Comparison of ENCODE assay signal across 8 cellular contexts in the genomic region with DNA sequence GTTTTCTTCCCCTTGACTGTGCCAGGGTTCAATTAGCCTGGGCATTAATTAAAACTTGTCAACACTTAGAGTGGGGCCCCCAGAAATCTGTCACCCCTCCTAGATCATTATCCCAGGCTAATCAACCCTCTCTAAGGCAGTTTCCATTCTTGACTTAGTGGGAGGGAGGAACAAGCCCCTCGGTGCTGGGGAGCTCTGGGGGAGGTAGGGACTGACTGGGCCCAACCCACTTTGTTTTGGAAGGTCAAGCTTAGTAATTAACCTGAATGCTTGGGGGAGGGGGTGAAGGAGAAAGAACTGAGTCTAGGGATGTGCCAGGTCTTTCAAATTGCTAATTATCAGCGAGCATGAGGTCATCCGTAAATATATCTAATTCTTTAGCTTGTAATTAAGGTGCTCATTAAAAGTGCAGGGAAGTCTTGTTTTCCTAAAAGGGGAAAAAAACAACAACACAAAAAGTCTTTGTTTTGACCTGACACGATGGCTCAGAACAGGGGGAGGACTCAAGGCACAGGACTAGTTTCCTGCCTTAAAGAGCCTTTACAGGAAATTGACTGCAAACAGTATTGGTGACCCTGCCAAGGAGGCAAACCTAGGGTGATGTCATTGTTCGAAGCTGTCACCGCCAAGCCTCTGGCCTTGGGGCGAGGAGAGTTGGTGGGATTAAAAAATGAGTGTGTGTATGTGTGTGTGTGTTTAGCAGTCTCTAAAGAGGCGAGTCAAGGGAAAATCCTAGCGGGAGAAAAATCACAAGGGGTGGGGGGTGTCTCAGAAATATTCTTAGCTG. TPM values are rescaled to one million over a fixed set of nuclear protein-coding genes. Genes with fewer than 3 reads are reported as not detected.
DNase-seq lines count a peak whose midpoint lies in the region; ATAC-seq and TF ChIP-seq lines count a peak whose summit lies in the region.

No MANE protein-coding gene starts in this region.

- no peak for TF ChIP-seq POLR2A in gastroesophageal sphincter (IDR thresholded peaks at IDR 0.05)

- no peak for TF ChIP-seq EP300 in gastroesophageal sphincter (IDR thresholded peaks at IDR 0.05)

- in situ Hi-C loops in ACHN (cut with HindIII; ENCODE audit: low pct_ligation_motif_present, low pct_unique_long_range_greater_than_20kb, low sequenced_read_pairs) = no loop called here

- peaks cover 30% of the 10 kb centered on the region for H4K20me1 ChIP-seq in DOHH2 (ENCODE audit: control insufficient read depth, insufficient read depth, low read depth, low read length)

- TF ChIP-seq CTCF in DOHH2 (IDR thresholded peaks at IDR 0.05; ENCODE audit: low read depth, low read length, poor library complexity, severe bottlenecking) = no peak
- TF ChIP-seq CTCF in gastroesophageal sphincter (IDR thresholded peaks at IDR 0.05) = no peak
- TF ChIP-seq CTCF in progenitor cell of endocrine pancreas (IDR thresholded peaks at IDR 0.05; ENCODE audit: unreplicated experiment) = no peak

- peaks cover 6% of the 10 kb centered on the region; the same call in 1 of the 2 replicates for H3F3A ChIP-seq in DOHH2 (ENCODE audit: control insufficient read depth, insufficient read depth)

- H3K36me3 Mint-ChIP-seq in activated T-helper 2 cell treated with anti-CD3 and anti-CD28 coated beads, Interferon-gamma antibody, Interleukin-2, Interleukin-4, amounts not matched to agents 10 μg/mL and 5 μg/mL and 100 μg/mL, durations not matched to agents 14 hours and 24 hours and 36 hours (ENCODE audit: low read depth) = peaks cover 25% of the 10 kb centered on the region
- peaks cover 5% of the 10 kb centered on the region for H3K36me3 Mint-ChIP-seq in progenitor cell of endocrine pancreas (ENCODE audit: insufficient read depth)

- H3K27me3 Mint-ChIP-seq in activated T-helper 2 cell treated with anti-CD3 and anti-CD28 coated beads, Interferon-gamma antibody, Interleukin-2, Interleukin-4, amounts not matched to agents 10 μg/mL and 5 μg/mL and 100 μg/mL, durations not matched to agents 14 hours and 24 hours and 36 hours (ENCODE audit: low read depth) = no peaks in the 10 kb centered on the region
- H3K27me3 Mint-ChIP-seq in progenitor cell of endocrine pancreas = no peaks in the 10 kb centered on the region

- H3K4me3 Mint-ChIP-seq in activated T-helper 2 cell treated with anti-CD3 and anti-CD28 coated beads, Interferon-gamma antibody, Interleukin-2, Interleukin-4, amounts not matched to agents 10 μg/mL and 5 μg/mL and 100 μg/mL, durations not matched to agents 14 hours and 24 hours and 36 hours (ENCODE audit: low read depth) = peak overlapping the region; percentile 34
- peak overlapping the region; percentile 10 for H3K4me3 Mint-ChIP-seq in progenitor cell of endocrine pancreas (ENCODE audit: low read depth)

- peaks cover 61% of the 10 kb centered on the region for H3K4me1 ChIP-seq in DOHH2 (ENCODE audit: control insufficient read depth, low read length)
- H3K4me1 ChIP-seq in HUES6 (ENCODE audit: control insufficient read depth, insufficient read depth, low read length) = peaks cover 96% of the 10 kb centered on the region
- H3K4me1 ChIP-seq in gastroesophageal sphincter = peaks cover 46 to 100% (median 89%) of the 10 kb centered on the region in 3 donors

- H3K9me3 Mint-ChIP-seq in activated T-helper 2 cell treated with anti-CD3 and anti-CD28 coated beads, Interferon-gamma antibody, Interleukin-2, Interleukin-4, amounts not matched to agents 10 μg/mL and 5 μg/mL and 100 μg/mL, durations not matched to agents 14 hours and 24 hours and 36 hours = no peaks in the 10 kb centered on the region
- no peaks in the 10 kb centered on the region for H3K9me3 Mint-ChIP-seq in progenitor cell of endocrine pancreas (ENCODE audit: low read depth)

- peak overlapping the region; percentile 86 for H3K4me2 ChIP-seq in DOHH2 (ENCODE audit: low read length)

- H3K27ac Mint-ChIP-seq in activated T-helper 2 cell treated with anti-CD3 and anti-CD28 coated beads, Interferon-gamma antibody, Interleukin-2, Interleukin-4, amounts not matched to agents 10 μg/mL and 5 μg/mL and 100 μg/mL, durations not matched to agents 14 hours and 24 hours and 36 hours = peak overlapping the region; percentile 76
- H3K27ac Mint-ChIP-seq in progenitor cell of endocrine pancreas = peak overlapping the region; percentile 96

- ATAC-seq in gastroesophageal sphincter = peak; percentile 17
- no peak for ATAC-seq in GM19452 (IDR thresholded peaks at IDR 0.05; ENCODE audit: unreplicated experiment)

- H3K27me3 ChIP-seq in DOHH2 (ENCODE audit: control insufficient read depth, low read length) (no peaks in the 10 kb centered on the region), HUES6 (ENCODE audit: control insufficient read depth, insufficient read depth, low read length) (no peaks in the 10 kb centered on the region), gastroesophageal sphincter (no peaks in the 10 kb centered on the region)

- H3K9me3 ChIP-seq in DOHH2 (ENCODE audit: control insufficient read depth, insufficient read depth, low read length) = no peaks in the 10 kb centered on the region
- no peaks in the 10 kb centered on the region for H3K9me3 ChIP-seq in HUES6 (ENCODE audit: control insufficient read depth, insufficient read depth, low read depth, low read length)
- no peaks in the 10 kb centered on the region for H3K9me3 ChIP-seq in gastroesophageal sphincter

- WGBS in gastroesophageal sphincter (ENCODE audit: low coverage in 1 of 2), 2 donors = 27 to 29% methylated on average over 9 of the region's 9 CpGs

- intact Hi-C loops in activated T-helper 2 cell treated with anti-CD3 and anti-CD28 coated beads, Interferon-gamma antibody, Interleukin-2, Interleukin-4, amounts not matched to agents 10 μg/mL and 5 μg/mL and 100 μg/mL, durations not matched to agents 14 hours and 24 hours and 36 hours (cut with micrococcal nuclease) = no loop called here

- H3K27ac ChIP-seq in DOHH2 (ENCODE audit: low read depth, low read length) (peak overlapping the region; percentile 81), HUES6 (ENCODE audit: low read depth, low read length) (peak overlapping the region; percentile 97), gastroesophageal sphincter (peak overlapping the region; percentile 95 to 97 (median 96))

- peaks cover 65% of the 10 kb centered on the region for H3K4me1 Mint-ChIP-seq in activated T-helper 2 cell treated with anti-CD3 and anti-CD28 coated beads, Interferon-gamma antibody, Interleukin-2, Interleukin-4, amounts not matched to agents 10 μg/mL and 5 μg/mL and 100 μg/mL, durations not matched to agents 14 hours and 24 hours and 36 hours (ENCODE audit: low read depth)
- peaks cover 89% of the 10 kb centered on the region for H3K4me1 Mint-ChIP-seq in progenitor cell of endocrine pancreas (ENCODE audit: low read depth)

- no peak for DNase-seq in activated T-helper 2 cell treated with anti-CD3 and anti-CD28 coated beads, Interferon-gamma antibody, Interleukin-2, Interleukin-4, amounts not matched to agents 10 μg/mL and 5 μg/mL and 100 μg/mL, durations not matched to agents 14 hours and 24 hours and 36 hours (ENCODE audit: low spot score)
- DNase-seq in progenitor cell of endocrine pancreas (ENCODE audit: low spot score, unreplicated experiment) (no peak), ACHN (no peak), NCI-H345 treated with DMSO at 0.1 percent for 48 hours (lab: John Stamatoyannopoulos, UW; ENCODE audit: unreplicated experiment) (no peak)

- H3K36me3 ChIP-seq in DOHH2 (ENCODE audit: control insufficient read depth, low read length) = peaks cover 17% of the 10 kb centered on the region
- peaks cover 11% of the 10 kb centered on the region; the same call in 1 of the 2 replicates for H3K36me3 ChIP-seq in HUES6 (ENCODE audit: control insufficient read depth, insufficient read depth, low read length)
- H3K36me3 ChIP-seq in gastroesophageal sphincter = no peaks in the 10 kb centered on the region

- H3K4me3 ChIP-seq in DOHH2 (ENCODE audit: low read length) (peak overlapping the region; percentile 67), HUES6 (ENCODE audit: low read depth, low read length) (peak overlapping the region; percentile 41), gastroesophageal sphincter (no peak overlapping the region)

- H3K9ac ChIP-seq in HUES6 (ENCODE audit: low read length) = peak overlapping the region; percentile 96

- no peaks in the 10 kb centered on the region for H3K9me2 ChIP-seq in DOHH2 (replicated peaks; ENCODE audit: control insufficient read depth, low read length)

- peaks cover 99% of the 10 kb centered on the region for H3K79me2 ChIP-seq in DOHH2 (ENCODE audit: control insufficient read depth, low read length)

RNA-seq across cellular contexts. Expression of gene ACTN4, which starts 19.4 kb away (rescaled TPM):
- 329 and 334 TPM in 2 replicates for total RNA-seq in activated T-helper 2 cell treated with anti-CD3 and anti-CD28 coated beads, Interferon-gamma antibody, Interleukin-2, Interleukin-4, amounts not matched to agents 10 μg/mL and 5 μg/mL and 100 μg/mL, durations not matched to agents 14 hours and 24 hours and 36 hours
- total RNA-seq in gastroesophageal sphincter = 100 to 1,000 TPM; 337 to 938 (median 507) TPM
- total RNA-seq in progenitor cell of endocrine pancreas = 639 and 657 TPM in 2 replicates

RNA-seq across cellular contexts. Expression of gene EIF3K, which starts 47.9 kb away (rescaled TPM):
- 285 and 287 TPM in 2 replicates for total RNA-seq in activated T-helper 2 cell treated with anti-CD3 and anti-CD28 coated beads, Interferon-gamma antibody, Interleukin-2, Interleukin-4, amounts not matched to agents 10 μg/mL and 5 μg/mL and 100 μg/mL, durations not matched to agents 14 hours and 24 hours and 36 hours
- total RNA-seq in gastroesophageal sphincter (100 to 1,000 TPM; 392 to 489 (median 414) TPM), progenitor cell of endocrine pancreas (193 and 203 TPM in 2 replicates)

RNA-seq across cellular contexts. Expression of gene MAP4K1, which starts 49.1 kb away (rescaled TPM):
- 181 and 187 TPM in 2 replicates for total RNA-seq in activated T-helper 2 cell treated with anti-CD3 and anti-CD28 coated beads, Interferon-gamma antibody, Interleukin-2, Interleukin-4, amounts not matched to agents 10 μg/mL and 5 μg/mL and 100 μg/mL, durations not matched to agents 14 hours and 24 hours and 36 hours
- total RNA-seq in gastroesophageal sphincter (10 to 100 TPM in 1 of 4 donors, 1 to 10 TPM in 2, under 1 TPM in 1; 0.62 to 16.1 (median 3.1) TPM), progenitor cell of endocrine pancreas (6.7 and 10.9 TPM in 2 replicates)

Comparison
In these comparisons a context has a peak if more than half of its experiments do, and no peak if none do; other contexts are left out.
1. H3K4me3 ChIP-seq: peak in DOHH2 (single experiment) and HUES6 (single experiment); none in gastroesophageal sphincter (0 of 2).
2. RNA of gene MAP4K1, which starts 49.1 kb away (total RNA-seq): 181 to 187 TPM in activated T-helper 2 cell treated with anti-CD3 and anti-CD28 coated beads, Interferon-gamma antibody, Interleukin-2, Interleukin-4, amounts not matched to agents 10 μg/mL and 5 μg/mL and 100 μg/mL, durations not matched to agents 14 hours and 24 hours and 36 hours; 6.7 to 10.9 TPM in progenitor cell of endocrine pancreas and 0.62 to 16.1 TPM in gastroesophageal sphincter; every median in the first group is over 10 times any median in the second.
3. Peak in every context shown above with its lines, with median percentiles within 50 percentile points of each other: H3K27ac ChIP-seq.